ENCODE assay signal across 8 cellular contexts in genomic region chr12:110600254-110600653, GRCh38. TPM values are rescaled to one million over a fixed set of nuclear protein-coding genes. Genes with fewer than 3 reads are reported as not detected.
DNase-seq lines count a peak whose midpoint lies in the region; FAIRE-seq and TF ChIP-seq lines count a peak whose summit lies in the region.

No MANE protein-coding gene starts in this region.

- TF ChIP-seq RAD21 in neural cell (conservative IDR thresholded peaks at IDR 0.05), result peak; percentile 50

- no peak overlapping the region for H2AFZ ChIP-seq in neural cell (ENCODE audit: low read depth, low read length)

- FAIRE-seq in endometrium (lab: Jason Lieb, UNC), result peak; percentile 80

- H3K4me2 ChIP-seq in neural cell (ENCODE audit: low read length), result no peak overlapping the region

- H3K79me2 ChIP-seq in neural cell (replicated peaks; ENCODE audit: insufficient read depth, low read length), result no peaks in the 10 kb centered on the region

- no peak for TF ChIP-seq EP300 in neural cell (conservative IDR thresholded peaks at IDR 0.05; ENCODE audit: poor library complexity, severe bottlenecking)

- no peak overlapping the region for H3K4me3 ChIP-seq in neural cell (ENCODE audit: low read length)

- H3K36me3 ChIP-seq in neural cell (ENCODE audit: insufficient read depth, low read length), result no peaks in the 10 kb centered on the region

- H3K27me3 ChIP-seq in neural cell (ENCODE audit: insufficient read depth, low read depth, low read length), result no peaks in the 10 kb centered on the region

- no peaks in the 10 kb centered on the region for H3K9me3 ChIP-seq in neural cell (ENCODE audit: low read length)

- H3F3A ChIP-seq in neural cell (ENCODE audit: insufficient read depth, low read length, poor library complexity, severe bottlenecking), result no peaks in the 10 kb centered on the region

- peak; percentile 47 for TF ChIP-seq CTCF in neural cell (IDR thresholded peaks at IDR 0.05; ENCODE audit: poor library complexity, severe bottlenecking)

- no peaks in the 10 kb centered on the region for H4K20me1 ChIP-seq in neural cell (ENCODE audit: insufficient read depth)

- no peak overlapping the region for H3K9ac ChIP-seq in neural cell (ENCODE audit: low read length)

- no peaks in the 10 kb centered on the region for H3K9me2 ChIP-seq in neural cell (ENCODE audit: insufficient read depth, low read length)

- H3K27ac ChIP-seq in neural cell (ENCODE audit: low read length), result no peak overlapping the region

- DNase-seq in A172 (ENCODE audit: low spot score) (peak; percentile 35), GM03348 (ENCODE audit: low spot score) (peak; percentile 65), NOMO-1 treated with DMSO at 0.1 percent for 48 hours (lab: John Stamatoyannopoulos, UW; ENCODE audit: unreplicated experiment) (peak; percentile 81), 8988T (no peak)
- no peak for DNase-seq in activated naive CD4-positive, alpha-beta T cell (lab: John Stamatoyannopoulos, UW)
- no peak for DNase-seq in activated CD4-positive, alpha-beta T cell treated with anti-CD3 and anti-CD28 coated beads for 1 hour

TF ChIP-seq in neural cell, 6 proteins besides CTCF, POLR2A, EP300 and RAD21:
- TF ChIP-seq TAF1 (IDR thresholded peaks at IDR 0.05; ENCODE audit: low read depth) (no peak), EZH2 (IDR thresholded peaks at IDR 0.05; ENCODE audit: borderline replicate concordance, insufficient read depth, low read length, poor library complexity, severe bottlenecking) (no peak), POLR2AphosphoS5 (IDR thresholded peaks at IDR 0.05) (no peak), SMC3 (conservative IDR thresholded peaks at IDR 0.05; ENCODE audit: poor library complexity) (peak; percentile 41), REST (IDR thresholded peaks at IDR 0.05; ENCODE audit: borderline replicate concordance) (no peak), MXI1 (conservative IDR thresholded peaks at IDR 0.05; ENCODE audit: poor library complexity, severe bottlenecking) (no peak)

RNA-seq across cellular contexts. Expression of gene TCTN1, which starts 13.7 kb away (rescaled TPM):
- total RNA-seq in A172 (2014; rRNA removed; shearing (Covaris generic)), result 48.9 and 94.0 TPM in 2 replicates
- 58.3 and 63.2 TPM in 2 replicates for polyA plus RNA-seq in neural cell
- 36.3 and 48.5 TPM in 2 replicates for polyA minus RNA-seq in neural cell

RNA-seq across cellular contexts. Expression of gene PPTC7, which starts 17.1 kb away (rescaled TPM):
- total RNA-seq in A172 (2014; rRNA removed; shearing (Covaris generic)), result 2.7 and 3.6 TPM in 2 replicates
- 7.1 and 7.2 TPM in 2 replicates for polyA plus RNA-seq in neural cell
- polyA minus RNA-seq in neural cell, result 17.3 and 20.0 TPM in 2 replicates

Comparison
In these comparisons a context has a peak if more than half of its experiments do, and no peak if none do; other contexts are left out.
1. DNase-seq: peak in A172 (single experiment), GM03348 (single experiment) and NOMO-1 treated with DMSO at 0.1 percent for 48 hours (single experiment); none in 8988T (single experiment), activated naive CD4-positive, alpha-beta T cell (0 of 4) and activated CD4-positive, alpha-beta T cell treated with anti-CD3 and anti-CD28 coated beads for 1 hour (single experiment).